ENCODE assay signal across 16 cellular contexts in genomic region chr2:46479265-46479664, GRCh38. TPM values are rescaled to one million over a fixed set of nuclear protein-coding genes. Genes with fewer than 3 reads are reported as not detected.
A peak's percentile ranks its signal among the peaks of the same experiment; 100 is the strongest.
DNase-seq lines count a peak whose midpoint lies in the region; ATAC-seq and TF ChIP-seq lines count a peak whose summit lies in the region.
"Had no signal": no experiment of that assay in that cellular context is flagged by ENCODE, and none has a peak within 500 bp of the region (broad histone marks: within the 10 kb centered on the region; RNA-seq: fewer than 3 reads in every experiment).

TSS of gene TMEM247 (plus strand) at chr2:46479565.

- no peaks in the 10 kb centered on the region for H3K36me3 ChIP-seq in CD4-positive, CD25-positive, alpha-beta regulatory T cell (ENCODE audit: control insufficient read depth, insufficient read depth, low read length)
- no peaks in the 10 kb centered on the region for H3K36me3 ChIP-seq in neuronal stem cell (replicated peaks in 1 of 2; ENCODE audit: control insufficient read depth in 2 of 2, insufficient read depth in 2 of 2, low read length in 2 of 2)
- H3K36me3 ChIP-seq: BE2C had no signal

- DNase-seq in CD4-positive, CD25-positive, alpha-beta regulatory T cell: no peak
- no peak for DNase-seq in RWPE1 (ENCODE audit: low spot score)
- peak; percentile 40 for DNase-seq in coronary artery (ENCODE audit: low spot score)
- no peak for DNase-seq in neuronal stem cell (ENCODE audit: low spot score)
- no peak for DNase-seq in 8988T
- DNase-seq in activated CD8-positive, alpha-beta memory T cell treated with anti-CD3 and anti-CD28 coated beads, Interleukin-2, amount 10 ng/mL, durations not matched to agents 7 days and 5 days: no peak
- no peak for DNase-seq in GM13977 (ENCODE audit: low spot score)
- no peak for DNase-seq in T-helper 2 cell
- DNase-seq: BE2C; C1 segment of cervical spinal cord; Caco-2; CD4-positive, alpha-beta T cell; GOT3; H7 had no signal

- H2BK12ac ChIP-seq in neuronal stem cell (ENCODE audit: low read length): no peak within 1 kb of the TSS

- H3K4me3 ChIP-seq in CD4-positive, CD25-positive, alpha-beta regulatory T cell (ENCODE audit: low read depth, low read length): no peak within 1 kb of the TSS
- H3K4me3 ChIP-seq in coronary artery: no peak within 1 kb of the TSS
- no peak within 1 kb of the TSS for H3K4me3 ChIP-seq in neuronal stem cell (ENCODE audit: low read length in 2 of 2)

- no peaks in the 10 kb centered on the region for H3K27me3 ChIP-seq in CD4-positive, CD25-positive, alpha-beta regulatory T cell (ENCODE audit: control insufficient read depth, insufficient read depth, low read length)
- peaks cover 0 to 19% (median 0%) of the 10 kb centered on the region in 3 experiments for H3K27me3 ChIP-seq in neuronal stem cell (ENCODE audit: control insufficient read depth in 3 of 3, insufficient read depth in 3 of 3, low read depth in 1 of 3, low read length in 3 of 3)
- H3K27me3 ChIP-seq: BE2C had no signal

- peaks cover 11 to 31% (median 17%) of the 10 kb centered on the region in 4 donors for H3K4me1 Mint-ChIP-seq in CD4-positive, CD25-positive, alpha-beta regulatory T cell
- H3K4me1 Mint-ChIP-seq in activated CD8-positive, alpha-beta memory T cell treated with anti-CD3 and anti-CD28 coated beads, Interleukin-2, amount 10 ng/mL, durations not matched to agents 7 days and 5 days: peaks cover 23% of the 10 kb centered on the region

- POLR2A ChIA-PET in RWPE1 (lab: Yijun Ruan, JAX; ENCODE audit: low non-redundant PET): no interaction called here

- no peak within 1 kb of the TSS for H2BK15ac ChIP-seq in neuronal stem cell (ENCODE audit: low read length)

- peak within 1 kb of the TSS in 2 of 4 donors; percentile 11 to 49 for H3K4me3 Mint-ChIP-seq in CD4-positive, CD25-positive, alpha-beta regulatory T cell
- no peak within 1 kb of the TSS for H3K4me3 Mint-ChIP-seq in activated CD8-positive, alpha-beta memory T cell treated with anti-CD3 and anti-CD28 coated beads, Interleukin-2, amount 10 ng/mL, durations not matched to agents 7 days and 5 days
- H3K4me3 Mint-ChIP-seq: CD4-positive, alpha-beta T cell had no signal

- H4K8ac ChIP-seq in neuronal stem cell (ENCODE audit: low read depth, low read length): no peak within 1 kb of the TSS

- no peak within 1 kb of the TSS for H3K14ac ChIP-seq in neuronal stem cell (ENCODE audit: low read length)

- H3K79me1 ChIP-seq in neuronal stem cell (ENCODE audit: low read depth, low read length): no peaks in the 10 kb centered on the region

- H3K27ac ChIP-seq in CD4-positive, CD25-positive, alpha-beta regulatory T cell (ENCODE audit: insufficient read depth, low read length, poor library complexity, severe bottlenecking): no peak within 1 kb of the TSS
- H3K27ac ChIP-seq in RWPE1 (0 out of 2 replicates have a peak within 1 kb of the TSS, but pooled peaks have one; percentile 47), coronary artery (no peak within 1 kb of the TSS), neuronal stem cell (replicated peaks; ENCODE audit: low read length) (no peak within 1 kb of the TSS)

- H3K9me3 Mint-ChIP-seq in CD4-positive, CD25-positive, alpha-beta regulatory T cell: peaks cover 0 to 23% (median 9%) of the 10 kb centered on the region in 7 donors
- no peaks in the 10 kb centered on the region for H3K9me3 Mint-ChIP-seq in activated CD8-positive, alpha-beta memory T cell treated with anti-CD3 and anti-CD28 coated beads, Interleukin-2, amount 10 ng/mL, durations not matched to agents 7 days and 5 days (ENCODE audit: low read depth)

- peaks cover 16% of the 10 kb centered on the region for H3K27me3 Mint-ChIP-seq in CD4-positive, CD25-positive, alpha-beta regulatory T cell
- peaks cover 11% of the 10 kb centered on the region for H3K27me3 Mint-ChIP-seq in activated CD8-positive, alpha-beta memory T cell treated with anti-CD3 and anti-CD28 coated beads, Interleukin-2, amount 10 ng/mL, durations not matched to agents 7 days and 5 days
- H3K27me3 Mint-ChIP-seq: CD4-positive, alpha-beta T cell had no signal

- H3K9me3 ChIP-seq in CD4-positive, CD25-positive, alpha-beta regulatory T cell (ENCODE audit: control insufficient read depth in 2 of 2, low read length in 2 of 2): no peaks in the 10 kb centered on the region
- no peaks in the 10 kb centered on the region for H3K9me3 ChIP-seq in neuronal stem cell (replicated peaks in 1 of 2; ENCODE audit: control insufficient read depth in 2 of 2, insufficient read depth in 1 of 2, low read depth in 1 of 2, low read length in 2 of 2)
- H3K9me3 ChIP-seq: BE2C had no signal

- peaks cover 11% of the 10 kb centered on the region for H3K4me1 ChIP-seq in CD4-positive, CD25-positive, alpha-beta regulatory T cell (ENCODE audit: control insufficient read depth, insufficient read depth, low read length, poor library complexity, severe bottlenecking)
- no peaks in the 10 kb centered on the region for H3K4me1 ChIP-seq in neuronal stem cell (ENCODE audit: control insufficient read depth in 2 of 2, insufficient read depth in 1 of 2, low read depth in 1 of 2, low read length in 2 of 2)
- H3K4me1 ChIP-seq: BE2C had no signal

- no peak within 1 kb of the TSS for H2AK5ac ChIP-seq in neuronal stem cell (ENCODE audit: low read depth, low read length)

- no CpG with 5 or more reads among the region's 5 CpGs for WGBS in neuronal stem cell (ENCODE audit: extremely low coverage in 2 of 2, insufficient read length in 2 of 2, insufficient replicate concordance in 1 of 2), 2 donors

- peak within 1 kb of the TSS in 2 of 3 donors; percentile 33 to 55 for H3K27ac Mint-ChIP-seq in CD4-positive, CD25-positive, alpha-beta regulatory T cell
- H3K27ac Mint-ChIP-seq in activated CD8-positive, alpha-beta memory T cell treated with anti-CD3 and anti-CD28 coated beads, Interleukin-2, amount 10 ng/mL, durations not matched to agents 7 days and 5 days: no peak within 1 kb of the TSS
- H3K27ac Mint-ChIP-seq: CD4-positive, alpha-beta T cell had no signal

- H2BK120ac ChIP-seq in neuronal stem cell (ENCODE audit: low read depth, low read length): no peak within 1 kb of the TSS

- in situ Hi-C loops in GM13977 (cut with MboI; ENCODE audit: low pct_unique_long_range_greater_than_20kb, low sequenced_read_pairs, unreplicated experiment): no loop called here

- H2AFZ ChIP-seq in neuronal stem cell (ENCODE audit: low read length): no peak within 1 kb of the TSS

- no peak within 1 kb of the TSS for H3K18ac ChIP-seq in neuronal stem cell (ENCODE audit: low read length)

- H3K23ac ChIP-seq in neuronal stem cell (ENCODE audit: low read depth, low read length, poor library complexity): peak within 1 kb of the TSS; percentile 69

- no peak for TF ChIP-seq CTCF in RWPE1 (conservative IDR thresholded peaks at IDR 0.05; ENCODE audit: low read depth)
- TF ChIP-seq CTCF in coronary artery (IDR thresholded peaks at IDR 0.05): no peak
- no peak for TF ChIP-seq CTCF in GM13977 (IDR thresholded peaks at IDR 0.05; ENCODE audit: extremely low read depth, insufficient read depth, missing control alignments)

- no peak for ATAC-seq in CD4-positive, CD25-positive, alpha-beta regulatory T cell (ENCODE audit: low read depth in 2 of 2)
- ATAC-seq in activated CD8-positive, alpha-beta memory T cell treated with anti-CD3 and anti-CD28 coated beads, Interleukin-2, amount 10 ng/mL, durations not matched to agents 7 days and 5 days: no peak

- peak within 1 kb of the TSS; percentile 71 for H2BK5ac ChIP-seq in neuronal stem cell (ENCODE audit: low read length)

- H3K36me3 Mint-ChIP-seq in CD4-positive, CD25-positive, alpha-beta regulatory T cell: peaks cover 11% of the 10 kb centered on the region
- no peaks in the 10 kb centered on the region for H3K36me3 Mint-ChIP-seq in activated CD8-positive, alpha-beta memory T cell treated with anti-CD3 and anti-CD28 coated beads, Interleukin-2, amount 10 ng/mL, durations not matched to agents 7 days and 5 days

- CTCF ChIA-PET in RWPE1 (lab: Yijun Ruan, JAX): no interaction called here
- CTCF ChIA-PET in activated CD8-positive, alpha-beta memory T cell treated with anti-CD3 and anti-CD28 coated beads, Interleukin-2, amount 10 ng/mL, durations not matched to agents 7 days and 5 days (lab: Charles Lee): no interaction called here

- no peak within 1 kb of the TSS for H4K91ac ChIP-seq in neuronal stem cell (ENCODE audit: low read depth, low read length, poor library complexity)

- no peak within 1 kb of the TSS for H3K9ac ChIP-seq in neuronal stem cell (ENCODE audit: low read depth, low read length, poor library complexity)

- H3K4me2 ChIP-seq in neuronal stem cell (ENCODE audit: insufficient read depth, low read length, poor library complexity, severe bottlenecking): no peak within 1 kb of the TSS

- H3K4ac ChIP-seq in neuronal stem cell (ENCODE audit: low read length): no peak within 1 kb of the TSS

RNA-seq across cellular contexts. Expression of gene TMEM247, which starts in this region (rescaled TPM):
- not detected for total RNA-seq in CD4-positive, CD25-positive, alpha-beta regulatory T cell
- not detected for polyA plus RNA-seq in CD4-positive, CD25-positive, alpha-beta regulatory T cell
- not detected for polyA plus RNA-seq in neuronal stem cell (2013, experiment 1 of 2)
- polyA plus RNA-seq in neuronal stem cell (2013, experiment 2 of 2): not detected
- total RNA-seq in activated CD8-positive, alpha-beta memory T cell treated with anti-CD3 and anti-CD28 coated beads, Interleukin-2, amount 10 ng/mL, durations not matched to agents 7 days and 5 days: not detected
- total RNA-seq: A172; Caco-2; CD4-positive, alpha-beta T cell; H7 had no signal
- polyA plus RNA-seq: IgD-negative memory B cell had no signal
